In the genomic region with DNA sequence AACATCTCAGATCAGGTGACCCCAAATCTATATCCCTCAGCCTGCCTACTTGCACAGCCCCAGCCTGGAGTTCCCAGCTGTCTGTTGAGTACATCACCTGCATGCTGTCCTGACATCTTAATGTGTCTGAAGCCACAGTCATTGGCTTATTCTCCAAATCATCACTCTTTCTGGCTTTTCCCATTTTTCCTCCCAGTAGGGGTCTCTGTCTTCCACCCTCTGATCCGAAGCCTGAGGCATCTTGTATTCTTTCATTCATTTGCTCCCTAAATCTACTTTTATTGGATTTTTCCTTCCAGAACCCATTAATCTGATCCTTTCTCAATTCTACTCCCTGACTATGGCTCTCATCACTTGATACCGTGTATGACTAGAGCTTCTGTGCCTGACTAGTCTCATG, we compare ENCODE assay signal across 23 cellular contexts.
"Had no signal": no experiment of that assay in that cellular context is flagged by ENCODE, and none has a peak within 500 bp of the region (broad histone marks: within the 10 kb centered on the region; RNA-seq: fewer than 3 reads in every experiment).

No MANE protein-coding gene starts in this region.

- ATAC-seq: activated CD8-positive, alpha-beta T cell treated with anti-CD3 and anti-CD28 coated beads, Interleukin-2, amount 10 ng/mL, durations not matched to agents 7 days and 5 days; activated naive CD8-positive, alpha-beta T cell treated with anti-CD3 and anti-CD28 coated beads, Interleukin-2, amount 50 U/mL, for 24 hours; activated T-cell treated with anti-CD3 and anti-CD28 coated beads, Interleukin-2, amount 50 U/mL, for 4 hours; gastroesophageal sphincter; heart right ventricle; mucosa of descending colon; right cardiac atrium had no signal

- H3K4me1 Mint-ChIP-seq: activated CD4-positive, alpha-beta T cell treated with anti-CD3 and anti-CD28 coated beads, Interleukin-2, amount 10 ng/mL, durations not matched to agents 7 days and 5 days; activated naive CD4-positive, alpha-beta T cell treated with anti-CD3 and anti-CD28 coated beads, Interleukin-2, amount 10 ng/mL, durations not matched to agents 7 days and 5 days; activated naive CD8-positive, alpha-beta T cell treated with anti-CD3 and anti-CD28 coated beads, Interleukin-2, amount 50 U/mL, for 24 hours; central memory CD8-positive, alpha-beta T cell; naive B cell; neural crest cell had no signal

- H3K27me3 Mint-ChIP-seq: activated CD4-positive, alpha-beta T cell treated with anti-CD3 and anti-CD28 coated beads, Interleukin-2, amount 10 ng/mL, durations not matched to agents 7 days and 5 days; activated naive CD4-positive, alpha-beta T cell treated with anti-CD3 and anti-CD28 coated beads, Interleukin-2, amount 10 ng/mL, durations not matched to agents 7 days and 5 days; activated naive CD8-positive, alpha-beta T cell treated with anti-CD3 and anti-CD28 coated beads, Interleukin-2, amount 50 U/mL, for 24 hours; central memory CD8-positive, alpha-beta T cell; memory B cell; naive B cell; stimulated activated naive CD8-positive, alpha-beta T cell treated with anti-CD3 and anti-CD28 coated beads, Interleukin-15, Interleukin-2, amounts not matched to agents 100 ng/mL and 50 ng/mL, for 24 hours had no signal

- H3K9me3 ChIP-seq: gastroesophageal sphincter, heart right ventricle, mucosa of descending colon, prostate gland, tibial nerve, uterus had no signal

- H3K27ac ChIP-seq: brain microvascular endothelial cell, coronary artery, gastroesophageal sphincter, heart right ventricle, prostate gland, skin epidermis, tibial nerve, uterus had no signal

- H3K36me3 ChIP-seq: brain microvascular endothelial cell, gastroesophageal sphincter, heart right ventricle, prostate gland, tibial nerve, uterus had no signal

- H3K4me3 ChIP-seq: coronary artery, gastroesophageal sphincter, heart right ventricle, mucosa of descending colon, prostate gland, skin epidermis, tibial nerve, uterus had no signal

- FAIRE-seq: endometrium had no signal

- H3K27ac Mint-ChIP-seq: activated CD4-positive, alpha-beta T cell treated with anti-CD3 and anti-CD28 coated beads, Interleukin-2, amount 10 ng/mL, durations not matched to agents 7 days and 5 days; activated CD8-positive, alpha-beta T cell treated with anti-CD3 and anti-CD28 coated beads, Interleukin-2, amount 10 ng/mL, durations not matched to agents 7 days and 5 days; activated naive CD4-positive, alpha-beta T cell treated with anti-CD3 and anti-CD28 coated beads, Interleukin-2, amount 10 ng/mL, durations not matched to agents 7 days and 5 days; activated naive CD8-positive, alpha-beta T cell treated with anti-CD3 and anti-CD28 coated beads, Interleukin-2, amount 50 U/mL, for 24 hours; memory B cell; stimulated activated naive CD8-positive, alpha-beta T cell treated with anti-CD3 and anti-CD28 coated beads, Interleukin-15, Interleukin-2, amounts not matched to agents 100 ng/mL and 50 ng/mL, for 24 hours had no signal

- H3K4me3 Mint-ChIP-seq: activated CD4-positive, alpha-beta T cell treated with anti-CD3 and anti-CD28 coated beads, Interleukin-2, amount 10 ng/mL, durations not matched to agents 7 days and 5 days; activated CD8-positive, alpha-beta T cell treated with anti-CD3 and anti-CD28 coated beads, Interleukin-2, amount 10 ng/mL, durations not matched to agents 7 days and 5 days; activated naive CD4-positive, alpha-beta T cell treated with anti-CD3 and anti-CD28 coated beads, Interleukin-2, amount 10 ng/mL, durations not matched to agents 7 days and 5 days; activated naive CD8-positive, alpha-beta T cell treated with anti-CD3 and anti-CD28 coated beads, Interleukin-2, amount 50 U/mL, for 24 hours; activated T-cell treated with anti-CD3 and anti-CD28 coated beads, Interleukin-2, amount 50 U/mL, for 4 hours; central memory CD8-positive, alpha-beta T cell; memory B cell; naive B cell; neural crest cell; stimulated activated naive CD8-positive, alpha-beta T cell treated with anti-CD3 and anti-CD28 coated beads, Interleukin-15, Interleukin-2, amounts not matched to agents 100 ng/mL and 50 ng/mL, for 24 hours had no signal

- DNase-seq: activated CD4-positive, alpha-beta T cell treated with anti-CD3 and anti-CD28 coated beads, Interleukin-2, amount 10 ng/mL, durations not matched to agents 7 days and 5 days; activated CD8-positive, alpha-beta T cell treated with anti-CD3 and anti-CD28 coated beads, Interleukin-2, amount 10 ng/mL, durations not matched to agents 7 days and 5 days; activated naive CD4-positive, alpha-beta T cell treated with anti-CD3 and anti-CD28 coated beads, Interleukin-2, amount 10 ng/mL, durations not matched to agents 7 days and 5 days; activated naive CD8-positive, alpha-beta T cell treated with anti-CD3 and anti-CD28 coated beads, Interleukin-2, amount 50 U/mL, for 24 hours; activated T-cell treated with anti-CD3 and anti-CD28 coated beads, Interleukin-2, amount 50 U/mL, for 4 hours; anterior cingulate cortex; brain microvascular endothelial cell; heart right ventricle; mucosa of descending colon; naive B cell; right cardiac atrium; T-helper 9 cell; uterus had no signal

- H3K4me1 ChIP-seq: gastroesophageal sphincter, heart right ventricle, prostate gland, tibial nerve, uterus had no signal

- H3K36me3 Mint-ChIP-seq: activated naive CD4-positive, alpha-beta T cell treated with anti-CD3 and anti-CD28 coated beads, Interleukin-2, amount 10 ng/mL, durations not matched to agents 7 days and 5 days; memory B cell; naive B cell had no signal

- H3K9me3 Mint-ChIP-seq: activated naive CD8-positive, alpha-beta T cell treated with anti-CD3 and anti-CD28 coated beads, Interleukin-2, amount 50 U/mL, for 24 hours; neural crest cell; stimulated activated naive CD8-positive, alpha-beta T cell treated with anti-CD3 and anti-CD28 coated beads, Interleukin-15, Interleukin-2, amounts not matched to agents 100 ng/mL and 50 ng/mL, for 24 hours had no signal

- H3K27me3 ChIP-seq: brain microvascular endothelial cell, gastroesophageal sphincter, heart right ventricle, tibial nerve, uterus had no signal
